15 cellular contexts compared by ENCODE assay signal in genomic region chr4:132646186-132646585, GRCh38.
DNase-seq lines count a peak whose midpoint lies in the region; ATAC-seq and TF ChIP-seq lines count a peak whose summit lies in the region.
"Had no signal": no experiment of that assay in that cellular context is flagged by ENCODE, and none has a peak within 500 bp of the region (broad histone marks: within the 10 kb centered on the region; RNA-seq: fewer than 3 reads in every experiment).

No MANE protein-coding gene starts in this region.

- TF ChIP-seq CTCF in GM12865 (IDR thresholded peaks at IDR 0.05; ENCODE audit: insufficient read depth, low read depth, low read length, missing control alignments) (no peak), GM20000 (IDR thresholded peaks at IDR 0.05; ENCODE audit: extremely low read depth, missing control alignments) (no peak), MM.1S (IDR thresholded peaks at IDR 0.05; ENCODE audit: low read length) (no peak)

- H3K27me3 ChIP-seq in MM.1S (replicated peaks; ENCODE audit: insufficient read depth, low read length) = no peaks in the 10 kb centered on the region

- no peaks in the 10 kb centered on the region for H4K20me1 ChIP-seq in MM.1S (ENCODE audit: insufficient read depth, low read length)

- H3K9me2 ChIP-seq in MM.1S (replicated peaks; ENCODE audit: insufficient read depth, low read length) = no peaks in the 10 kb centered on the region

- no peak overlapping the region for H2AFZ ChIP-seq in MM.1S (ENCODE audit: low read length)

- no peaks in the 10 kb centered on the region for H3K79me2 ChIP-seq in MM.1S (ENCODE audit: low read length)

- ATAC-seq in HG02973 (IDR thresholded peaks at IDR 0.05; ENCODE audit: unreplicated experiment) (peak; percentile 83), esophagus mucosa (no peak)
- ATAC-seq: activated T-cell treated with anti-CD3 and anti-CD28 coated beads, Interleukin-2, amount 50 U/mL, for 72 hours; left lobe of liver had no signal

- no peaks in the 10 kb centered on the region for H3K36me3 ChIP-seq in MM.1S (replicated peaks; ENCODE audit: insufficient read depth, low read length)

- H3K4me3 ChIP-seq in GM12865 (ENCODE audit: low read depth, low read length) (no peak overlapping the region), MM.1S (ENCODE audit: low read length) (no peak overlapping the region)

- H3K9ac ChIP-seq in MM.1S (ENCODE audit: low read length) = no peak overlapping the region

- no peak overlapping the region for H3K4me2 ChIP-seq in MM.1S (ENCODE audit: low read depth, low read length)

- DNase-seq in GM12865 (ENCODE audit: low read depth) (peak; percentile 20), GM20000 (ENCODE audit: low spot score) (peak; percentile 30), MM.1S (peak; percentile 54), UCSD-AML1 (lab: John Stamatoyannopoulos, UW; ENCODE audit: unreplicated experiment) (no peak), mesenteric fat pad (ENCODE audit: low spot score) (no peak), NCI-H2029 (lab: John Stamatoyannopoulos, UW) (no peak)
- DNase-seq: activated T-cell treated with anti-CD3 and anti-CD28 coated beads, Interleukin-2, amount 50 U/mL, for 72 hours; foreskin fibroblast; NCI-H1048; nucleus accumbens; stimulated activated CD4-positive, alpha-beta T cell treated with anti-CD3 and anti-CD28 coated beads, Interleukin-15, amount 100 ng/mL, for 24 hours; stimulated activated naive CD4-positive, alpha-beta T cell treated with Interleukin-2 at 50 U/mL for 16 hours had no signal

- no peaks in the 10 kb centered on the region for H3K9me3 ChIP-seq in MM.1S (replicated peaks; ENCODE audit: insufficient read depth, low read length)

- no peak overlapping the region for H3K27ac ChIP-seq in MM.1S (ENCODE audit: low read length)

- no peaks in the 10 kb centered on the region for H3K4me1 ChIP-seq in MM.1S (ENCODE audit: low read length)

- no peaks in the 10 kb centered on the region for H3F3A ChIP-seq in MM.1S (ENCODE audit: insufficient read depth, low read length)

Comparison
In these comparisons a context has a peak if more than half of its experiments do, and no peak if none do; other contexts are left out.
1. DNase-seq: peak in GM12865 (single experiment), GM20000 (single experiment) and MM.1S (single experiment); none in UCSD-AML1 (single experiment), mesenteric fat pad (single experiment) and NCI-H2029 (single experiment).